ENCODE assay signal across 36 cellular contexts in genomic region chr1:1086911-1087341, GRCh38. TPM values are rescaled to one million over a fixed set of nuclear protein-coding genes. Genes with fewer than 3 reads are reported as not detected.
DNase-seq lines count a peak whose midpoint lies in the region; ATAC-seq and TF ChIP-seq lines count a peak whose summit lies in the region.
"Had no signal": no experiment of that assay in that cellular context is flagged by ENCODE, and none has a peak within 500 bp of the region (broad histone marks: within the 10 kb centered on the region; RNA-seq: fewer than 3 reads in every experiment).

No MANE protein-coding gene starts in this region.

- in situ Hi-C loops in brain microvascular endothelial cell (cut with HindIII; ENCODE audit: low pct_ligation_motif_present, low sequenced_read_pairs) = no loop called here

- H3K27me3 ChIP-seq in right cardiac atrium (ENCODE audit: control insufficient read depth, insufficient read depth) (no peaks in the 10 kb centered on the region), right atrium auricular region (no peaks in the 10 kb centered on the region), brain microvascular endothelial cell (replicated peaks) (no peaks in the 10 kb centered on the region)
- H3K27me3 ChIP-seq: Peyer's patch, testis, vagina had no signal

- no peaks in the 10 kb centered on the region for H3K36me3 ChIP-seq in right atrium auricular region
- H3K36me3 ChIP-seq in brain microvascular endothelial cell (replicated peaks) = no peaks in the 10 kb centered on the region
- H3K36me3 ChIP-seq: Peyer's patch, vagina had no signal

- intact Hi-C loops in right cardiac atrium (cut with DNase I) (no loop called here), posterior cingulate gyrus (cut with DNase I) (no loop called here)

- H3K4me3 ChIP-seq in right cardiac atrium (ENCODE audit: low read length) = no peak overlapping the region
- H3K4me3 ChIP-seq in right atrium auricular region = no peak overlapping the region
- no peak overlapping the region for H3K4me3 ChIP-seq in brain microvascular endothelial cell (ENCODE audit: low read depth, low read length)
- H3K4me3 ChIP-seq: GM23248, Peyer's patch, skin epidermis, testis, vagina had no signal

- TF ChIP-seq CTCF in right atrium auricular region (IDR thresholded peaks at IDR 0.05) (no peak), brain microvascular endothelial cell (IDR thresholded peaks at IDR 0.05; ENCODE audit: low read depth, low read length, missing control alignments) (no peak)

- ATAC-seq in right cardiac atrium (no peak), HG03159 (IDR thresholded peaks at IDR 0.05; ENCODE audit: unreplicated experiment) (no peak), HG03439 (IDR thresholded peaks at IDR 0.05; ENCODE audit: unreplicated experiment) (no peak)
- ATAC-seq: activated CD8-positive, alpha-beta T cell treated with anti-CD3 and anti-CD28 coated beads, Interleukin-2, amount 10 ng/mL, durations not matched to agents 7 days and 5 days; esophagus mucosa; naive thymus-derived CD4-positive, alpha-beta T cell; stimulated activated naive CD8-positive, alpha-beta T cell treated with anti-CD3 and anti-CD28 coated beads, Interleukin-15, Interleukin-2, amounts not matched to agents 100 U/mL and 50 U/mL, for 24 hours had no signal

- H3K9me3 ChIP-seq in right cardiac atrium (ENCODE audit: control insufficient read depth, low read length) (no peaks in the 10 kb centered on the region), right atrium auricular region (no peaks in the 10 kb centered on the region)
- H3K9me3 ChIP-seq: Peyer's patch, testis, vagina had no signal

- H3K27ac ChIP-seq in right cardiac atrium (ENCODE audit: low read length) (no peak overlapping the region), right atrium auricular region (no peak overlapping the region), brain microvascular endothelial cell (no peak overlapping the region)
- H3K27ac ChIP-seq: GM23248, Peyer's patch, skin epidermis, testis, vagina, WERI-Rb-1 had no signal

- H3K4me1 ChIP-seq in right cardiac atrium (ENCODE audit: control insufficient read depth, insufficient read depth, low read length) = no peaks in the 10 kb centered on the region
- no peaks in the 10 kb centered on the region for H3K4me1 ChIP-seq in right atrium auricular region
- H3K4me1 ChIP-seq: Peyer's patch, testis, vagina had no signal

- WGBS in right cardiac atrium = 91% methylated on average over 17 of the region's 17 CpGs

- DNase-seq in right cardiac atrium (peak in 2 of 3 donors; percentile 36 to 45), right atrium auricular region (ENCODE audit: low spot score) (no peak), islet precursor cell (peak; percentile 41), posterior cingulate gyrus (peak in 6 of 10 donors; percentile 6 to 74 (median 38)), brain microvascular endothelial cell (no peak)
- DNase-seq: activated CD4-positive, alpha-beta T cell treated with anti-CD3 and anti-CD28 coated beads for 4 hours; activated CD8-positive, alpha-beta T cell treated with anti-CD3 and anti-CD28 coated beads, Interleukin-2, amount 10 ng/mL, durations not matched to agents 7 days and 5 days; activated gamma-delta T cell; caudate nucleus; COR-L47; DND-41; GF-D8; glutamatergic neuron; GM23248; NCI-H1694; NCI-H774; occipital lobe; SIG-M5; SW 1271; T-helper 9 cell; testis; WERI-Rb-1 had no signal

RNA-seq across cellular contexts. Expression of gene RNF223, which starts 12.8 kb away (rescaled TPM):
- total RNA-seq in right cardiac atrium = not detected
- not detected for polyA plus RNA-seq in right cardiac atrium
- total RNA-seq in right atrium auricular region = not detected
- total RNA-seq: activated CD8-positive, alpha-beta T cell treated with anti-CD3 and anti-CD28 coated beads, Interleukin-2, amount 10 ng/mL, durations not matched to agents 7 days and 5 days; endodermal cell; fibroblast of villous mesenchyme; GM23248; HT1080; occipital lobe; renal cortical epithelial cell had no signal
- polyA plus RNA-seq: AG04450; BJ; GM23248; naive thymus-derived CD4-positive, alpha-beta T cell had no signal

RNA-seq across cellular contexts. Expression of gene C1orf159, which starts 29.0 kb away (rescaled TPM):
- total RNA-seq in right cardiac atrium (1 to 10 TPM; 4.9 to 5.6 (median 5.4) TPM), right atrium auricular region (1 to 10 TPM; 4.4 to 4.6 TPM)
- polyA plus RNA-seq in right cardiac atrium = 6.8 TPM

Comparison
In these comparisons a context has a peak if more than half of its experiments do, and no peak if none do; other contexts are left out.
1. DNase-seq: peak in right cardiac atrium (2 of 3), islet precursor cell (single experiment) and posterior cingulate gyrus (6 of 10); none in right atrium auricular region (single experiment) and brain microvascular endothelial cell (single experiment).